Comparison of ENCODE assay signal across 19 cellular contexts in genomic region chr12:24996102-24996797, GRCh38. TPM values are rescaled to one million over a fixed set of nuclear protein-coding genes. Genes with fewer than 3 reads are reported as not detected.
DNase-seq lines count a peak whose midpoint lies in the region; ATAC-seq and TF ChIP-seq lines count a peak whose summit lies in the region.
"Had no signal": no experiment of that assay in that cellular context is flagged by ENCODE, and none has a peak within 500 bp of the region (broad histone marks: within the 10 kb centered on the region; RNA-seq: fewer than 3 reads in every experiment).

No MANE protein-coding gene starts in this region.

- intact Hi-C loops in activated naive CD4-positive, alpha-beta T cell treated with anti-CD3 and anti-CD28 coated beads for 36 hours (cut with micrococcal nuclease), result no loop called here
- intact Hi-C loops in MCF 10A (cut with micrococcal nuclease), result loop anchor here (10.0 kb wide), 1 partner anchor 141 kb away; no protein-coding TSS in a partner anchor

- peak overlapping the region; percentile 18 for H3K27ac Mint-ChIP-seq in activated naive CD4-positive, alpha-beta T cell treated with anti-CD3 and anti-CD28 coated beads for 36 hours
- no peak overlapping the region for H3K27ac Mint-ChIP-seq in activated naive CD4-positive, alpha-beta T cell treated with anti-CD3 and anti-CD28 coated beads, Interleukin-2, amount 50 U/mL, for 72 hours
- H3K27ac Mint-ChIP-seq in stimulated activated naive B cell treated with anti-CD40 and anti-IgM and Interleukin-4, amounts not matched to agents 10 μg/mL and 1 μg/mL and 100 μg/mL, for 72 hours, result peak overlapping the region; percentile 91
- H3K27ac Mint-ChIP-seq in MCF 10A (ENCODE audit: low read depth, unreplicated experiment), result no peak overlapping the region
- no peak overlapping the region for H3K27ac Mint-ChIP-seq in T-helper 2 cell treated with Interferon-gamma antibody and Interleukin-4, amounts not matched to agents 5 μg/mL and 100 μg/mL, for 36 hours
- H3K27ac Mint-ChIP-seq: activated CD4-positive, alpha-beta memory T cell treated with anti-CD3 and anti-CD28 coated beads, Interleukin-2, amount 10 ng/mL, durations not matched to agents 7 days and 5 days; CD4-positive, alpha-beta T cell; mesothelial cell of epicardium had no signal

- ATAC-seq in activated naive CD4-positive, alpha-beta T cell treated with anti-CD3 and anti-CD28 coated beads, Interleukin-2, amount 50 U/mL, for 72 hours, result no peak
- peak; percentile 41 for ATAC-seq in HG02852 (IDR thresholded peaks at IDR 0.05; ENCODE audit: unreplicated experiment)
- peak; percentile 51 to 58 for ATAC-seq in stimulated activated naive B cell treated with anti-CD40 and anti-IgM and Interleukin-4, amounts not matched to agents 10 μg/mL and 1 μg/mL and 100 μg/mL, for 72 hours (replicated peaks)

- BruUV-seq in MCF 10A (replicated peaks; lab: Mats Ljungman, UMichigan), result no TSS peak

- H3K27me3 Mint-ChIP-seq in activated naive CD4-positive, alpha-beta T cell treated with anti-CD3 and anti-CD28 coated beads for 36 hours (ENCODE audit: low read depth), result no peaks in the 10 kb centered on the region
- no peaks in the 10 kb centered on the region for H3K27me3 Mint-ChIP-seq in stimulated activated naive B cell treated with anti-CD40 and anti-IgM and Interleukin-4, amounts not matched to agents 10 μg/mL and 1 μg/mL and 100 μg/mL, for 72 hours
- no peaks in the 10 kb centered on the region for H3K27me3 Mint-ChIP-seq in MCF 10A (ENCODE audit: insufficient read depth, unreplicated experiment)
- H3K27me3 Mint-ChIP-seq in T-helper 2 cell treated with Interferon-gamma antibody and Interleukin-4, amounts not matched to agents 5 μg/mL and 100 μg/mL, for 36 hours (ENCODE audit: low read depth), result peaks cover 15% of the 10 kb centered on the region
- H3K27me3 Mint-ChIP-seq: activated CD4-positive, alpha-beta memory T cell treated with anti-CD3 and anti-CD28 coated beads, Interleukin-2, amount 10 ng/mL, durations not matched to agents 7 days and 5 days; CD4-positive, alpha-beta T cell; central memory CD8-positive, alpha-beta T cell had no signal

- H3K36me3 Mint-ChIP-seq in activated naive CD4-positive, alpha-beta T cell treated with anti-CD3 and anti-CD28 coated beads for 36 hours (ENCODE audit: low read depth), result no peaks in the 10 kb centered on the region
- no peaks in the 10 kb centered on the region for H3K36me3 Mint-ChIP-seq in activated naive CD4-positive, alpha-beta T cell treated with anti-CD3 and anti-CD28 coated beads, Interleukin-2, amount 50 U/mL, for 72 hours
- H3K36me3 Mint-ChIP-seq in stimulated activated naive B cell treated with anti-CD40 and anti-IgM and Interleukin-4, amounts not matched to agents 10 μg/mL and 1 μg/mL and 100 μg/mL, for 72 hours, result no peaks in the 10 kb centered on the region
- H3K36me3 Mint-ChIP-seq in MCF 10A (ENCODE audit: insufficient read depth, unreplicated experiment), result no peaks in the 10 kb centered on the region
- H3K36me3 Mint-ChIP-seq in T-helper 2 cell treated with Interferon-gamma antibody and Interleukin-4, amounts not matched to agents 5 μg/mL and 100 μg/mL, for 36 hours (ENCODE audit: low read depth), result no peaks in the 10 kb centered on the region
- H3K36me3 Mint-ChIP-seq: mesothelial cell of epicardium had no signal

- H3K4me1 Mint-ChIP-seq in activated naive CD4-positive, alpha-beta T cell treated with anti-CD3 and anti-CD28 coated beads for 36 hours (ENCODE audit: low read depth), result peaks cover 36% of the 10 kb centered on the region
- H3K4me1 Mint-ChIP-seq in stimulated activated naive B cell treated with anti-CD40 and anti-IgM and Interleukin-4, amounts not matched to agents 10 μg/mL and 1 μg/mL and 100 μg/mL, for 72 hours, result peaks cover 38 to 67% of the 10 kb centered on the region in 2 donors
- peaks cover 18% of the 10 kb centered on the region for H3K4me1 Mint-ChIP-seq in MCF 10A (ENCODE audit: insufficient read depth, unreplicated experiment)
- H3K4me1 Mint-ChIP-seq in T-helper 2 cell treated with Interferon-gamma antibody and Interleukin-4, amounts not matched to agents 5 μg/mL and 100 μg/mL, for 36 hours (ENCODE audit: low read depth), result peaks cover 10% of the 10 kb centered on the region

- H3K9me3 Mint-ChIP-seq in activated naive CD4-positive, alpha-beta T cell treated with anti-CD3 and anti-CD28 coated beads for 36 hours, result no peaks in the 10 kb centered on the region
- H3K9me3 Mint-ChIP-seq in activated naive CD4-positive, alpha-beta T cell treated with anti-CD3 and anti-CD28 coated beads, Interleukin-2, amount 50 U/mL, for 72 hours, result no peaks in the 10 kb centered on the region
- H3K9me3 Mint-ChIP-seq in stimulated activated naive B cell treated with anti-CD40 and anti-IgM and Interleukin-4, amounts not matched to agents 10 μg/mL and 1 μg/mL and 100 μg/mL, for 72 hours, result no peaks in the 10 kb centered on the region
- H3K9me3 Mint-ChIP-seq in MCF 10A (ENCODE audit: unreplicated experiment), result no peaks in the 10 kb centered on the region
- no peaks in the 10 kb centered on the region for H3K9me3 Mint-ChIP-seq in T-helper 2 cell treated with Interferon-gamma antibody and Interleukin-4, amounts not matched to agents 5 μg/mL and 100 μg/mL, for 36 hours
- H3K9me3 Mint-ChIP-seq: activated CD4-positive, alpha-beta memory T cell treated with anti-CD3 and anti-CD28 coated beads, Interleukin-2, amount 10 ng/mL, durations not matched to agents 7 days and 5 days; CD4-positive, alpha-beta T cell; central memory CD8-positive, alpha-beta T cell; mesothelial cell of epicardium had no signal

- CTCF ChIA-PET in activated naive CD4-positive, alpha-beta T cell treated with anti-CD3 and anti-CD28 coated beads for 36 hours (lab: Charles Lee), result interaction anchor here (2.8 kb wide), 1 partner anchor 56 kb away, joined by 11 read pairs; a partner anchor contains a TSS
- CTCF ChIA-PET in MCF 10A (lab: Yijun Ruan, JAX), result interaction anchor here (0.6 to 7.3 kb wide), 3 partner anchors 129 to 159 kb away, joined by 3 to 90 read pairs (median 9); no protein-coding TSS in a partner anchor

- no peak for TF ChIP-seq CTCF in MCF 10A (IDR thresholded peaks at IDR 0.05; ENCODE audit: unreplicated experiment)

- POLR2A ChIA-PET in MCF 10A (lab: Yijun Ruan, JAX), result interaction anchor here (0.8 to 6.3 kb wide), 3 partner anchors 12 to 158 kb away, joined by 4 to 43 read pairs (median 4); a partner anchor contains a TSS

- no peak for DNase-seq in activated naive CD4-positive, alpha-beta T cell treated with anti-CD3 and anti-CD28 coated beads for 36 hours
- DNase-seq in activated naive CD4-positive, alpha-beta T cell treated with anti-CD3 and anti-CD28 coated beads, Interleukin-2, amount 50 U/mL, for 72 hours (ENCODE audit: low spot score in 2 of 2), result no peak
- DNase-seq in NCI-H69 (lab: John Stamatoyannopoulos, UW) (peak; percentile 48), MCF 10A (ENCODE audit: unreplicated experiment) (no peak), NCI-H1092 (lab: John Stamatoyannopoulos, UW) (no peak)
- peak; percentile 29 for DNase-seq in stimulated activated naive B cell treated with anti-CD40 and anti-IgM and Interleukin-4, amounts not matched to agents 10 μg/mL and 1 μg/mL and 100 μg/mL, for 72 hours
- DNase-seq in T-helper 2 cell treated with Interferon-gamma antibody and Interleukin-4, amounts not matched to agents 5 μg/mL and 100 μg/mL, for 36 hours (ENCODE audit: low spot score), result no peak
- DNase-seq: activated CD4-positive, alpha-beta memory T cell treated with anti-CD3 and anti-CD28 coated beads, Interleukin-2, amount 10 ng/mL, durations not matched to agents 7 days and 5 days; amniotic stem cell; CD4-positive, alpha-beta T cell; effector memory CD4-positive, alpha-beta T cell; hypothalamus; kidney glomerular epithelial cell; NCI-H446; PC-9; stomach had no signal

- no peak overlapping the region for H3K4me3 Mint-ChIP-seq in activated naive CD4-positive, alpha-beta T cell treated with anti-CD3 and anti-CD28 coated beads for 36 hours
- H3K4me3 Mint-ChIP-seq in stimulated activated naive B cell treated with anti-CD40 and anti-IgM and Interleukin-4, amounts not matched to agents 10 μg/mL and 1 μg/mL and 100 μg/mL, for 72 hours, result peak overlapping the region; percentile 61 to 67
- H3K4me3 Mint-ChIP-seq in MCF 10A (ENCODE audit: unreplicated experiment), result no peak overlapping the region
- no peak overlapping the region for H3K4me3 Mint-ChIP-seq in T-helper 2 cell treated with Interferon-gamma antibody and Interleukin-4, amounts not matched to agents 5 μg/mL and 100 μg/mL, for 36 hours
- H3K4me3 Mint-ChIP-seq: activated CD4-positive, alpha-beta memory T cell treated with anti-CD3 and anti-CD28 coated beads, Interleukin-2, amount 10 ng/mL, durations not matched to agents 7 days and 5 days; CD4-positive, alpha-beta T cell; central memory CD8-positive, alpha-beta T cell; mesothelial cell of epicardium had no signal

RNA-seq across cellular contexts. Expression of gene BCAT1, which starts 47.3 kb away (rescaled TPM):
- total RNA-seq in activated naive CD4-positive, alpha-beta T cell treated with anti-CD3 and anti-CD28 coated beads for 36 hours, result 10 to 100 TPM; 16.4 to 16.7 TPM
- total RNA-seq in activated naive CD4-positive, alpha-beta T cell treated with anti-CD3 and anti-CD28 coated beads, Interleukin-2, amount 50 U/mL, for 72 hours, result 10 to 100 TPM in 1 of 2 donors, 1 to 10 TPM in 1; 6.3 to 42.8 TPM
- 0.12 and 0.20 TPM in 2 replicates for total RNA-seq in MCF 10A (2022)

Comparison
In these comparisons a context has a peak if more than half of its experiments do, and no peak if none do; other contexts are left out.
1. H3K27ac Mint-ChIP-seq: peak in activated naive CD4-positive, alpha-beta T cell treated with anti-CD3 and anti-CD28 coated beads for 36 hours (single experiment) and stimulated activated naive B cell treated with anti-CD40 and anti-IgM and Interleukin-4, amounts not matched to agents 10 μg/mL and 1 μg/mL and 100 μg/mL, for 72 hours (single experiment); none in activated naive CD4-positive, alpha-beta T cell treated with anti-CD3 and anti-CD28 coated beads, Interleukin-2, amount 50 U/mL, for 72 hours (0 of 2), MCF 10A (single experiment) and T-helper 2 cell treated with Interferon-gamma antibody and Interleukin-4, amounts not matched to agents 5 μg/mL and 100 μg/mL, for 36 hours (single experiment).
2. DNase-seq: peak in NCI-H69 (single experiment) and stimulated activated naive B cell treated with anti-CD40 and anti-IgM and Interleukin-4, amounts not matched to agents 10 μg/mL and 1 μg/mL and 100 μg/mL, for 72 hours (single experiment); none in activated naive CD4-positive, alpha-beta T cell treated with anti-CD3 and anti-CD28 coated beads for 36 hours (single experiment), activated naive CD4-positive, alpha-beta T cell treated with anti-CD3 and anti-CD28 coated beads, Interleukin-2, amount 50 U/mL, for 72 hours (0 of 2), MCF 10A (single experiment), NCI-H1092 (single experiment) and T-helper 2 cell treated with Interferon-gamma antibody and Interleukin-4, amounts not matched to agents 5 μg/mL and 100 μg/mL, for 36 hours (single experiment).
3. H3K4me3 Mint-ChIP-seq: peak in stimulated activated naive B cell treated with anti-CD40 and anti-IgM and Interleukin-4, amounts not matched to agents 10 μg/mL and 1 μg/mL and 100 μg/mL, for 72 hours (2 of 2); none in activated naive CD4-positive, alpha-beta T cell treated with anti-CD3 and anti-CD28 coated beads for 36 hours (single experiment), MCF 10A (single experiment) and T-helper 2 cell treated with Interferon-gamma antibody and Interleukin-4, amounts not matched to agents 5 μg/mL and 100 μg/mL, for 36 hours (single experiment).
4. ATAC-seq: peak in HG02852 (single experiment) and stimulated activated naive B cell treated with anti-CD40 and anti-IgM and Interleukin-4, amounts not matched to agents 10 μg/mL and 1 μg/mL and 100 μg/mL, for 72 hours (2 of 2); none in activated naive CD4-positive, alpha-beta T cell treated with anti-CD3 and anti-CD28 coated beads, Interleukin-2, amount 50 U/mL, for 72 hours (0 of 2).